In genomic region chr1:60759257-60759656, GRCh38 we compare ENCODE assay signal across 23 cellular contexts.
DNase-seq lines count a peak whose midpoint lies in the region; TF ChIP-seq lines count a peak whose summit lies in the region.
"Had no signal": no experiment of that assay in that cellular context is flagged by ENCODE, and none has a peak within 500 bp of the region (broad histone marks: within the 10 kb centered on the region; RNA-seq: fewer than 3 reads in every experiment).

No MANE protein-coding gene starts in this region.

- H3K9me3 Mint-ChIP-seq in glutamatergic neuron (ENCODE audit: unreplicated experiment) (peaks cover 4% of the 10 kb centered on the region), endothelial cell (ENCODE audit: unreplicated experiment) (no peaks in the 10 kb centered on the region)
- H3K9me3 Mint-ChIP-seq: CD14-positive monocyte; T-helper 1 cell treated with Interleukin-12 subunit alpha and Interleukin-12 subunit beta and Interleukin-4 antibody, amounts not matched to agents 30 μg/mL and 1 μg/mL, for 36 hours had no signal

- peak overlapping the region; percentile 29 for H3K27ac Mint-ChIP-seq in glutamatergic neuron (ENCODE audit: unreplicated experiment)
- H3K27ac Mint-ChIP-seq in endothelial cell (ENCODE audit: unreplicated experiment): no peak overlapping the region
- H3K27ac Mint-ChIP-seq: B cell; IgD-negative memory B cell; T-helper 1 cell treated with Interleukin-12 subunit alpha and Interleukin-12 subunit beta and Interleukin-4 antibody, amounts not matched to agents 30 μg/mL and 1 μg/mL, for 36 hours had no signal

- in situ Hi-C loops in GM13976 (cut with MboI; ENCODE audit: low sequenced_read_pairs, unreplicated experiment): loop anchor here (25.0 kb wide), 1 partner anchor 472 kb away; no protein-coding TSS in a partner anchor

- H3K36me3 ChIP-seq in Karpas-422 (ENCODE audit: insufficient read depth, low read length): no peaks in the 10 kb centered on the region
- H3K36me3 ChIP-seq: SJCRH30 had no signal

- H3K9me2 ChIP-seq in Karpas-422 (replicated peaks; ENCODE audit: insufficient read depth, low read length): no peaks in the 10 kb centered on the region

- H3K36me3 Mint-ChIP-seq in glutamatergic neuron (ENCODE audit: unreplicated experiment) (no peaks in the 10 kb centered on the region), endothelial cell (ENCODE audit: low read depth, unreplicated experiment) (no peaks in the 10 kb centered on the region)
- H3K36me3 Mint-ChIP-seq: CD14-positive monocyte, IgD-negative memory B cell had no signal

- H3K4me1 ChIP-seq in Karpas-422 (ENCODE audit: low read length): no peaks in the 10 kb centered on the region

- no peaks in the 10 kb centered on the region for H3K79me2 ChIP-seq in Karpas-422 (ENCODE audit: low read length)

- no peak overlapping the region for H3K27ac ChIP-seq in Karpas-422 (ENCODE audit: low read length)
- H3K27ac ChIP-seq: HL-60, KMS-11, SJCRH30 had no signal

- H3K4me1 Mint-ChIP-seq in glutamatergic neuron (ENCODE audit: low read depth, unreplicated experiment) (peaks cover 9% of the 10 kb centered on the region), endothelial cell (ENCODE audit: unreplicated experiment) (peaks cover 8% of the 10 kb centered on the region)
- H3K4me1 Mint-ChIP-seq: B cell, IgD-negative memory B cell had no signal

- H3K9ac ChIP-seq in Karpas-422 (ENCODE audit: low read length): no peak overlapping the region
- H3K9ac ChIP-seq: KMS-11 had no signal

- no peak overlapping the region for H3K4me3 ChIP-seq in Karpas-422 (ENCODE audit: low read length)
- H3K4me3 ChIP-seq: SJCRH30 had no signal

- H3K27me3 Mint-ChIP-seq in glutamatergic neuron (ENCODE audit: unreplicated experiment): peaks cover 4% of the 10 kb centered on the region
- H3K27me3 Mint-ChIP-seq in endothelial cell (ENCODE audit: unreplicated experiment): no peaks in the 10 kb centered on the region
- H3K27me3 Mint-ChIP-seq: B cell had no signal

- DNase-seq in Karpas-422 (peak; percentile 22), MV-4-11 (lab: John Stamatoyannopoulos, UW) (peak; percentile 44), UCSD-AML1 (lab: John Stamatoyannopoulos, UW; ENCODE audit: unreplicated experiment) (peak; percentile 59), glutamatergic neuron (peak; percentile 45), GM13976 (ENCODE audit: low spot score) (no peak), endothelial cell (ENCODE audit: low spot score) (no peak), occipital lobe (lab: John Stamatoyannopoulos, UW) (no peak)
- DNase-seq: Calu3, DMS79 treated with DMSO at 0.1 percent for 48 hours, GF-D8, NCI-H1092 treated with DMSO at 0.1 percent for 48 hours, NCI-H1694 treated with DMSO at 0.1 percent for 48 hours, NCI-H2081, NCI-H226, NCI-H510A, NCI-H774 had no signal

- H3K9me3 ChIP-seq in Karpas-422 (ENCODE audit: low read length): no peaks in the 10 kb centered on the region
- H3K9me3 ChIP-seq: SJCRH30 had no signal

- no peaks in the 10 kb centered on the region for H3K27me3 ChIP-seq in Karpas-422 (ENCODE audit: low read length)
- H3K27me3 ChIP-seq: SJCRH30 had no signal

- H2AFZ ChIP-seq in Karpas-422 (ENCODE audit: low read length): no peak overlapping the region

- H3K4me2 ChIP-seq in Karpas-422 (ENCODE audit: low read depth, low read length, poor library complexity, severe bottlenecking): no peak overlapping the region
- H3K4me2 ChIP-seq: KMS-11 had no signal

- H4K20me1 ChIP-seq in Karpas-422 (ENCODE audit: insufficient read depth, low read depth, low read length): no peaks in the 10 kb centered on the region

- H3K4me3 Mint-ChIP-seq in glutamatergic neuron (ENCODE audit: unreplicated experiment) (no peak overlapping the region), endothelial cell (ENCODE audit: unreplicated experiment) (no peak overlapping the region)
- H3K4me3 Mint-ChIP-seq: B cell; CD14-positive monocyte; IgD-negative memory B cell; T-helper 1 cell treated with Interleukin-12 subunit alpha and Interleukin-12 subunit beta and Interleukin-4 antibody, amounts not matched to agents 30 μg/mL and 1 μg/mL, for 36 hours had no signal

- TF ChIP-seq CTCF in glutamatergic neuron (IDR thresholded peaks at IDR 0.05; ENCODE audit: partially characterized antibody, unreplicated experiment): no peak
- no peak for TF ChIP-seq CTCF in GM13976 (IDR thresholded peaks at IDR 0.05; ENCODE audit: borderline replicate concordance, control extremely low read depth, extremely low read depth, insufficient read depth, missing control alignments)
- no peak for TF ChIP-seq CTCF in endothelial cell (IDR thresholded peaks at IDR 0.05; ENCODE audit: unreplicated experiment)

Comparison
In these comparisons a context has a peak if more than half of its experiments do, and no peak if none do; other contexts are left out.
1. DNase-seq: peak in Karpas-422 (single experiment), MV-4-11 (single experiment), UCSD-AML1 (single experiment) and glutamatergic neuron (single experiment); none in GM13976 (single experiment), endothelial cell (single experiment) and occipital lobe (single experiment).